Comparison of ENCODE assay signal across 8 cellular contexts in the genomic region with DNA sequence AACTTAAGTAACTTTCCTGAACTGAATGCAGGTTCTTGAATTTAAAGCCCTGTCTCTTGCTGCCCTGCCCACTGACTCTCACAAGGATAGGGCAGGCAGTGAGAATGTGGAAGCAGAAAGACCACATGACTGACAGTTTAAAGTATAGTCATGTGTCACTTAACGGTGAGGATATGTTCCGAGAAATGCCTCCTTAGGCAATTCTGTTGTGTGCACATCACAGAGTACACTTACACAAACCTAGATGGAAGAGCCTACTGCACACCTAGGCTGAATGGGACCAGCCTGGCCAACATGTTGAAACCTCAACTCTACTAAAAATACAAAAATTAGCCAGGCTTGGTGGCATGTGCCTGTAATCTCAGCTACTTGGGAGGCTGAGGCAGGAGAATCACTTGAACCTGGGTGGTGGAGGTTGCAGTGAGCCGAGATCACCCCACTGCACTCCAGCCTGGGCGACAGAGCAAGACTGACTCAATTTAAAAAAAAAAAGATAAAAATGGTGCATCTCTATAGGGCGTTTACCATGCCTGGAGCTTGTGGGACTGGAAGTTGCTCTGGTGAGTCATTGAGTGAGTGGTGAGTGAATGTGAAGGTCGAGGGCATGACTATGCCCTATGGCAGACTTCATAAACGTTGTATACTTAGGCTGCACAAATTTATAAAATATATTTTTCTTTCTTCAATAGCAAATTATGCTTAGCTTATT. TPM values are rescaled to one million over a fixed set of nuclear protein-coding genes. Genes with fewer than 3 reads are reported as not detected.
DNase-seq lines count a peak whose midpoint lies in the region; ATAC-seq lines count a peak whose summit lies in the region.

No MANE protein-coding gene starts in this region.

- H3K9me3 Mint-ChIP-seq in activated T-helper 2 cell treated with anti-CD3 and anti-CD28 coated beads, Interferon-gamma antibody, Interleukin-2, Interleukin-4, amounts not matched to agents 10 μg/mL and 5 μg/mL and 100 μg/mL, durations not matched to agents 14 hours and 24 hours and 36 hours: no peaks in the 10 kb centered on the region

- ATAC-seq in GM19455 (IDR thresholded peaks at IDR 0.05; ENCODE audit: unreplicated experiment): no peak

- intact Hi-C loops in activated T-helper 2 cell treated with anti-CD3 and anti-CD28 coated beads, Interferon-gamma antibody, Interleukin-2, Interleukin-4, amounts not matched to agents 10 μg/mL and 5 μg/mL and 100 μg/mL, durations not matched to agents 14 hours and 24 hours and 36 hours (cut with micrococcal nuclease): loop anchor here (1.0 to 10.0 kb wide), 3 partner anchors 9 to 426 kb away; no protein-coding TSS in a partner anchor

- H3K4me3 Mint-ChIP-seq in activated T-helper 2 cell treated with anti-CD3 and anti-CD28 coated beads, Interferon-gamma antibody, Interleukin-2, Interleukin-4, amounts not matched to agents 10 μg/mL and 5 μg/mL and 100 μg/mL, durations not matched to agents 14 hours and 24 hours and 36 hours (ENCODE audit: low read depth): peak overlapping the region; percentile 44

- H3K4me1 Mint-ChIP-seq in activated T-helper 2 cell treated with anti-CD3 and anti-CD28 coated beads, Interferon-gamma antibody, Interleukin-2, Interleukin-4, amounts not matched to agents 10 μg/mL and 5 μg/mL and 100 μg/mL, durations not matched to agents 14 hours and 24 hours and 36 hours (ENCODE audit: low read depth): peaks cover 64% of the 10 kb centered on the region

- H3K36me3 Mint-ChIP-seq in activated T-helper 2 cell treated with anti-CD3 and anti-CD28 coated beads, Interferon-gamma antibody, Interleukin-2, Interleukin-4, amounts not matched to agents 10 μg/mL and 5 μg/mL and 100 μg/mL, durations not matched to agents 14 hours and 24 hours and 36 hours (ENCODE audit: low read depth): peaks cover under 1% of the 10 kb centered on the region

- no peaks in the 10 kb centered on the region for H3K27me3 Mint-ChIP-seq in activated T-helper 2 cell treated with anti-CD3 and anti-CD28 coated beads, Interferon-gamma antibody, Interleukin-2, Interleukin-4, amounts not matched to agents 10 μg/mL and 5 μg/mL and 100 μg/mL, durations not matched to agents 14 hours and 24 hours and 36 hours (ENCODE audit: low read depth)

- peak overlapping the region; percentile 92 for H3K27ac Mint-ChIP-seq in activated T-helper 2 cell treated with anti-CD3 and anti-CD28 coated beads, Interferon-gamma antibody, Interleukin-2, Interleukin-4, amounts not matched to agents 10 μg/mL and 5 μg/mL and 100 μg/mL, durations not matched to agents 14 hours and 24 hours and 36 hours

- DNase-seq in AG20443 (ENCODE audit: low spot score) (peak; percentile 62), LoVo (ENCODE audit: low spot score) (peak; percentile 58), kidney glomerular epithelial cell (lab: John Stamatoyannopoulos, UW) (peak; percentile 44), UCSD-AML1 (lab: John Stamatoyannopoulos, UW; ENCODE audit: unreplicated experiment) (no peak), NCI-H748 treated with DMSO at 0.1 percent for 48 hours (lab: John Stamatoyannopoulos, UW) (no peak), SK-N-DZ (ENCODE audit: low spot score) (no peak)
- DNase-seq in activated T-helper 2 cell treated with anti-CD3 and anti-CD28 coated beads, Interferon-gamma antibody, Interleukin-2, Interleukin-4, amounts not matched to agents 10 μg/mL and 5 μg/mL and 100 μg/mL, durations not matched to agents 14 hours and 24 hours and 36 hours (ENCODE audit: low spot score): peak; percentile 43

RNA-seq across cellular contexts. Expression of gene COPG1, which starts 18.9 kb away (rescaled TPM):
- total RNA-seq in activated T-helper 2 cell treated with anti-CD3 and anti-CD28 coated beads, Interferon-gamma antibody, Interleukin-2, Interleukin-4, amounts not matched to agents 10 μg/mL and 5 μg/mL and 100 μg/mL, durations not matched to agents 14 hours and 24 hours and 36 hours: 182 and 187 TPM in 2 replicates
- polyA plus RNA-seq in SK-N-DZ (2014; cell fraction: cytosol; rRNA removed): 82.5 and 83.5 TPM in 2 replicates
- polyA plus RNA-seq in SK-N-DZ (2014; cell fraction: nucleus; rRNA removed): 72.4 and 88.3 TPM in 2 replicates

RNA-seq across cellular contexts. Expression of gene CNBP, which starts 46.8 kb away (rescaled TPM):
- total RNA-seq in activated T-helper 2 cell treated with anti-CD3 and anti-CD28 coated beads, Interferon-gamma antibody, Interleukin-2, Interleukin-4, amounts not matched to agents 10 μg/mL and 5 μg/mL and 100 μg/mL, durations not matched to agents 14 hours and 24 hours and 36 hours: 351 TPM in 2 replicates
- 560 and 563 TPM in 2 replicates for polyA plus RNA-seq in SK-N-DZ (2014; cell fraction: cytosol; rRNA removed)
- 310 and 358 TPM in 2 replicates for polyA plus RNA-seq in SK-N-DZ (2014; cell fraction: nucleus; rRNA removed)

RNA-seq across cellular contexts. Expression of gene HMCES, which starts 48.2 kb away (rescaled TPM):
- 63.6 and 70.7 TPM in 2 replicates for total RNA-seq in activated T-helper 2 cell treated with anti-CD3 and anti-CD28 coated beads, Interferon-gamma antibody, Interleukin-2, Interleukin-4, amounts not matched to agents 10 μg/mL and 5 μg/mL and 100 μg/mL, durations not matched to agents 14 hours and 24 hours and 36 hours
- 17.6 and 26.8 TPM in 2 replicates for polyA plus RNA-seq in SK-N-DZ (2014; cell fraction: cytosol; rRNA removed)
- polyA plus RNA-seq in SK-N-DZ (2014; cell fraction: nucleus; rRNA removed): 15.1 and 20.6 TPM in 2 replicates

Comparison
In these comparisons a context has a peak if more than half of its experiments do, and no peak if none do; other contexts are left out.
1. DNase-seq: peak in AG20443 (single experiment), LoVo (single experiment), activated T-helper 2 cell treated with anti-CD3 and anti-CD28 coated beads, Interferon-gamma antibody, Interleukin-2, Interleukin-4, amounts not matched to agents 10 μg/mL and 5 μg/mL and 100 μg/mL, durations not matched to agents 14 hours and 24 hours and 36 hours (single experiment) and kidney glomerular epithelial cell (single experiment); none in UCSD-AML1 (single experiment), NCI-H748 treated with DMSO at 0.1 percent for 48 hours (single experiment) and SK-N-DZ (single experiment).